ENCODE assay signal across 25 cellular contexts in genomic region chr2:212007972-212008371, GRCh38.
"Had no signal": no experiment of that assay in that cellular context is flagged by ENCODE, and none has a peak within 500 bp of the region (broad histone marks: within the 10 kb centered on the region; RNA-seq: fewer than 3 reads in every experiment).

No MANE protein-coding gene starts in this region.

- ATAC-seq: effector memory CD8-positive, alpha-beta T cell; esophagus mucosa; gastrocnemius medialis; heart right ventricle; left cardiac atrium; left lung; left ventricle myocardium superior; lower lobe of right lung; mucosa of descending colon; naive thymus-derived CD8-positive, alpha-beta T cell had no signal

- H3K36me3 ChIP-seq: esophagus squamous epithelium, gastrocnemius medialis, heart right ventricle, left lung, lower lobe of right lung had no signal

- H3K4me3 ChIP-seq: esophagus squamous epithelium, gastrocnemius medialis, heart right ventricle, left lung, lower lobe of right lung, mucosa of descending colon had no signal

- H3K9me3 ChIP-seq: esophagus squamous epithelium, gastrocnemius medialis, lower lobe of right lung, mucosa of descending colon had no signal

- H3K27me3 ChIP-seq: esophagus squamous epithelium, gastrocnemius medialis, heart right ventricle, left lung had no signal

- DNase-seq: cortex of kidney; effector CD8-positive, alpha-beta T cell; effector memory CD8-positive, alpha-beta T cell; endodermal cell; erythroblast; esophagus squamous epithelium; foreskin fibroblast; foreskin melanocyte; gastrocnemius medialis; glutamatergic neuron; head of caudate nucleus; heart right ventricle; hippocampal formation; left cardiac atrium; left lung; left ventricle myocardium superior; lower lobe of right lung; mesenchymal stem cell; mucosa of descending colon; naive B cell; naive thymus-derived CD8-positive, alpha-beta T cell had no signal

- H3K4me1 ChIP-seq: esophagus squamous epithelium, gastrocnemius medialis, heart right ventricle, left lung, lower lobe of right lung had no signal

- FAIRE-seq: islet of Langerhans, keratinocyte had no signal

- H3K27ac ChIP-seq: epithelial cell of prostate, esophagus squamous epithelium, gastrocnemius medialis, heart right ventricle, left lung, lower lobe of right lung had no signal
